8 cellular contexts compared by ENCODE assay signal in genomic region chr12:113462117-113462774, GRCh38. TPM values are rescaled to one million over a fixed set of nuclear protein-coding genes. Genes with fewer than 3 reads are reported as not detected.
DNase-seq lines count a peak whose midpoint lies in the region; ATAC-seq, FAIRE-seq and TF ChIP-seq lines count a peak whose summit lies in the region.

No MANE protein-coding gene starts in this region.

- H2AFZ ChIP-seq in H1 (ENCODE audit: low read length), result no peak overlapping the region

- no peaks in the 10 kb centered on the region for H3K79me2 ChIP-seq in H1 (ENCODE audit: control insufficient read depth in 1 of 2, insufficient read depth in 2 of 2, low read length in 2 of 2)

- H3K27me3 ChIP-seq in H1 (replicated peaks in 1 of 4; ENCODE audit: control insufficient read depth in 3 of 4, extremely low read depth in 1 of 4, insufficient read depth in 3 of 4, low read length in 3 of 4), result peaks cover 49 to 58% (median 52%) of the 10 kb centered on the region in 4 experiments

- H2BK5ac ChIP-seq in H1 (ENCODE audit: low read depth, low read length), result no peak overlapping the region

- peaks cover 5 to 12% of the 10 kb centered on the region in 2 experiments for H4K20me1 ChIP-seq in H1 (replicated peaks in 1 of 2; ENCODE audit: control insufficient read depth in 1 of 2, insufficient read depth in 2 of 2, low read length in 2 of 2)

- FAIRE-seq in H1 (lab: Jason Lieb, UNC), result peak; percentile 50

- peaks cover 5% of the 10 kb centered on the region; the same call in 1 of the 2 replicates for H3K23me2 ChIP-seq in H1 (ENCODE audit: low read depth, low read length)

- TF ChIP-seq POLR2A in H1 (IDR thresholded peaks at IDR 0.05; ENCODE audit: control extremely low read depth in 1 of 2, low read depth in 2 of 2, low read length in 2 of 2), result no peak

- peaks cover 22% of the 10 kb centered on the region for H3K4me1 Mint-ChIP-seq in HFFc6 (ENCODE audit: low read depth)

- WGBS in H1 (ENCODE audit: extremely low coverage in 1 of 2, insufficient coverage in 1 of 2, insufficient read length in 1 of 2, insufficient replicate concordance in 2 of 2, low coverage in 1 of 2, low lambda C conversion rate in 2 of 2, missing lambda C conversion rate in 1 of 2), 2 experiments, result 16% methylated on average over 25 of the region's 25 CpGs; no CpG with 5 or more reads in 1 of the 2 experiments

- ATAC-seq in GM18520 (IDR thresholded peaks at IDR 0.05; ENCODE audit: unreplicated experiment), result no peak

- CTCF ChIA-PET in H1 (lab: Charles Lee; ENCODE audit: partially characterized antibody), result interaction anchor here (0.6 to 8.0 kb wide), 76 partner anchors 9 to 903 kb away, joined by 3 to 82 read pairs (median 4); partner anchors contain the start of gene LHX5

- H3K9me3 Mint-ChIP-seq in HFFc6, result no peaks in the 10 kb centered on the region

- no peak overlapping the region for H4K91ac ChIP-seq in H1 (replicated peaks; ENCODE audit: insufficient read length, low read length)

- peak overlapping the region; percentile 84 for H3K4me3 Mint-ChIP-seq in HFFc6

- H2BK20ac ChIP-seq in H1 (ENCODE audit: low read length), result no peak overlapping the region

- H3K23ac ChIP-seq in H1 (ENCODE audit: insufficient read length), result no peak overlapping the region

- H3K27ac ChIP-seq in C4-2B, result no peak overlapping the region
- H3K27ac ChIP-seq in H1 (ENCODE audit: low read depth, low read length), result no peak overlapping the region

- H3K36me3 ChIP-seq in H1 (ENCODE audit: control insufficient read depth in 2 of 4, insufficient read depth in 4 of 4, low read length in 3 of 4), result peaks cover 3 to 42% (median 7%) of the 10 kb centered on the region in 4 experiments; a peak in 5 of 8 replicates

- H3K36me3 Mint-ChIP-seq in HFFc6 (ENCODE audit: low read depth), result peaks cover 6% of the 10 kb centered on the region

- no peaks in the 10 kb centered on the region for H3K79me1 ChIP-seq in H1 (ENCODE audit: low read depth, low read length)

- TF ChIP-seq CTCF in C4-2B (conservative IDR thresholded peaks at IDR 0.05) (peak; percentile 83), HFFc6 (IDR thresholded peaks at IDR 0.05) (peak; percentile 88), H1 (IDR thresholded peaks at IDR 0.05; ENCODE audit: control extremely low read depth in 1 of 3, insufficient read depth in 1 of 3, low read depth in 1 of 3, low read length in 3 of 3) (peak in 2 of 3 experiments; percentile 84 to 94; a peak in 3 of 4 replicates)

- no peak overlapping the region for H2BK120ac ChIP-seq in H1 (replicated peaks; ENCODE audit: low read depth, low read length)

- no peak overlapping the region for H3K9ac ChIP-seq in H1 (replicated peaks in 1 of 4; ENCODE audit: extremely low read depth in 1 of 4, low read depth in 3 of 4, low read length in 3 of 4)

- H4K5ac ChIP-seq in H1 (ENCODE audit: insufficient read length, low read depth, low read length), result no peak overlapping the region

- peaks cover 63% of the 10 kb centered on the region for H3K27me3 Mint-ChIP-seq in HFFc6 (ENCODE audit: insufficient read depth)

- peak; percentile 71 to 77 for TF ChIP-seq RAD21 in H1 (IDR thresholded peaks at IDR 0.05 in 1 of 2, conservative IDR thresholded peaks at IDR 0.05 in 1 of 2; ENCODE audit: low read depth in 2 of 2, low read length in 2 of 2)

- H3K14ac ChIP-seq in H1 (ENCODE audit: insufficient read length), result no peak overlapping the region

- H3K27ac Mint-ChIP-seq in HFFc6, result no peak overlapping the region

- TF ChIP-seq EP300 in H1 (IDR thresholded peaks at IDR 0.05; ENCODE audit: borderline replicate concordance in 1 of 2, low read depth in 2 of 2, low read length in 2 of 2), result no peak

- H3K4me3 ChIP-seq in H1 (ENCODE audit: extremely low read depth in 1 of 4, insufficient read depth in 2 of 4, low read depth in 3 of 4, low read length in 4 of 4), result peak overlapping the region in 1 of 4 experiments; percentile 47; a peak in 3 of 8 replicates

- H3K4ac ChIP-seq in H1 (replicated peaks; ENCODE audit: insufficient read length, low read depth, low read length), result no peak overlapping the region

- no peak overlapping the region for H2BK12ac ChIP-seq in H1 (ENCODE audit: low read depth, low read length)

- H4K8ac ChIP-seq in H1 (ENCODE audit: extremely low read depth, insufficient read depth, low read length), result peak overlapping the region; percentile 40; the same call in 1 of the 2 replicates

- H2BK15ac ChIP-seq in H1 (ENCODE audit: low read length), result no peak overlapping the region

- POLR2A ChIA-PET in H1 (lab: Charles Lee; ENCODE audit: partially characterized antibody), result interaction anchor here (0.7 to 1.3 kb wide), 4 partner anchors 15 to 291 kb away, joined by 3 to 5 read pairs (median 4); no protein-coding TSS in a partner anchor

- H3K18ac ChIP-seq in H1 (ENCODE audit: extremely low read depth, low read length), result no peak overlapping the region

- H2AK5ac ChIP-seq in H1 (ENCODE audit: low read depth, low read length), result no peak overlapping the region

- H3K9me3 ChIP-seq in H1 (ENCODE audit: insufficient read depth in 2 of 2, low read depth in 1 of 2, low read length in 1 of 2), result no peaks in the 10 kb centered on the region

- peak; percentile 65 for DNase-seq in HFFc6
- DNase-seq in NCI-H82 treated with DMSO at 0.1 percent for 48 hours (lab: John Stamatoyannopoulos, UW; ENCODE audit: unreplicated experiment), result peak; percentile 47
- peak; percentile 7 to 50 for DNase-seq in activated CD8-positive, alpha-beta memory T cell treated with anti-CD3 and anti-CD28 coated beads for 1 hour (ENCODE audit: extremely low read depth in 1 of 2, low read depth in 1 of 2)
- DNase-seq in H1 (ENCODE audit: low read depth in 1 of 2, low spot score in 2 of 2), result peak in 1 of 2 experiments; percentile 90
- peak; percentile 64 for DNase-seq in midbrain (lab: John Stamatoyannopoulos, UW)
- DNase-seq in stimulated activated CD8-positive, alpha-beta memory T cell treated with anti-CD3 and anti-CD28 coated beads, Interleukin-4, amount 100 ng/mL, for 1 hour (ENCODE audit: low read depth in 2 of 2, low spot score in 1 of 2), result peak; percentile 29

- peak overlapping the region; percentile 68 to 93 for H3K4me2 ChIP-seq in H1 (ENCODE audit: insufficient read depth in 1 of 2, low read depth in 2 of 2, low read length in 2 of 2)

- H3K56ac ChIP-seq in H1 (replicated peaks; ENCODE audit: insufficient read length, low read depth, low read length), result no peak overlapping the region

- H3K4me1 ChIP-seq in H1 (replicated peaks in 1 of 4; ENCODE audit: control insufficient read depth in 3 of 4, insufficient read depth in 4 of 4, low read length in 3 of 4), result peaks cover 4 to 32% (median 22%) of the 10 kb centered on the region in 4 experiments

TF ChIP-seq in H1, 55 proteins besides CTCF, POLR2A, EP300 and RAD21 (continues in another document):
- TF ChIP-seq, protein P1, sequence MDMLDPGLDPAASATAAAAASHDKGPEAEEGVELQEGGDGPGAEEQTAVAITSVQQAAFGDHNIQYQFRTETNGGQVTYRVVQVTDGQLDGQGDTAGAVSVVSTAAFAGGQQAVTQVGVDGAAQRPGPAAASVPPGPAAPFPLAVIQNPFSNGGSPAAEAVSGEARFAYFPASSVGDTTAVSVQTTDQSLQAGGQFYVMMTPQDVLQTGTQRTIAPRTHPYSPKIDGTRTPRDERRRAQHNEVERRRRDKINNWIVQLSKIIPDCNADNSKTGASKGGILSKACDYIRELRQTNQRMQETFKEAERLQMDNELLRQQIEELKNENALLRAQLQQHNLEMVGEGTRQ (IDR thresholded peaks at IDR 0.05; ENCODE audit: low read length), result no peak
- TF ChIP-seq RXRA (IDR thresholded peaks at IDR 0.05; ENCODE audit: insufficient read depth, low read depth, low read length), result no peak
- TF ChIP-seq SIX5 (IDR thresholded peaks at IDR 0.05; ENCODE audit: low read depth, low read length), result no peak
- TF ChIP-seq POU5F1 (IDR thresholded peaks at IDR 0.05; ENCODE audit: low read depth, low read length), result no peak
- no peak for TF ChIP-seq CBX5 (IDR thresholded peaks at IDR 0.05; ENCODE audit: low read depth, low read length)

RNA-seq across cellular contexts. Expression of gene LHX5, which starts 9.4 kb away (rescaled TPM):
- not detected for total RNA-seq in HFFc6 (2021; fragmentation: NEBNext Ultra II Directional; extraction: Animal tissue kit (Norgen Biotek cat#: 25700))
- total RNA-seq in H1 (2021; fragmentation: NEBNext Ultra II Directional; extraction: Animal tissue kit (Norgen Biotek cat#: 25700)), result 0.47 and 0.63 TPM in 2 replicates
- 1.1 and 4.6 TPM in 2 replicates for polyA plus RNA-seq in H1 (2011; rRNA removed)
- polyA plus RNA-seq in H1 (2011; cell fraction: cytosol; rRNA removed), result 3.4 TPM
- polyA plus RNA-seq in H1 (2011; cell fraction: nucleus; rRNA removed), result 4.2 TPM
- 0.68 to 1.3 TPM (median 1.1 TPM) in 4 replicates for polyA plus RNA-seq in H1 (2012, experiment 1 of 2)
- 0.93 TPM for polyA plus RNA-seq in H1 (2012, experiment 2 of 2)
- 0.08 TPM for polyA plus RNA-seq in H1 (2013, experiment 1 of 2)
- polyA plus RNA-seq in H1 (2013, experiment 2 of 2), result 0.04 TPM
- 0.32 and 2.3 TPM in 2 replicates for polyA minus RNA-seq in H1 (2011; rRNA and poly(A)+ RNA removed)
- 2.1 TPM for polyA minus RNA-seq in H1 (2011; cell fraction: cytosol; rRNA and poly(A)+ RNA removed)
- 1.6 TPM for polyA minus RNA-seq in H1 (2011; cell fraction: nucleus; rRNA and poly(A)+ RNA removed)

RNA-seq across cellular contexts. Expression of gene SDSL, which starts 40.1 kb away (rescaled TPM):
- total RNA-seq in HFFc6 (2021; fragmentation: NEBNext Ultra II Directional; extraction: Animal tissue kit (Norgen Biotek cat#: 25700)), result 10 to 100 TPM in 4 of 6 experiments, 1 to 10 TPM in 2; 8.5 to 11.6 (median 10.4) TPM
- 0.69 TPM in 1 of 2 replicates, not detected in the other for total RNA-seq in H1 (2021; fragmentation: NEBNext Ultra II Directional; extraction: Animal tissue kit (Norgen Biotek cat#: 25700))
- 1.3 and 1.7 TPM in 2 replicates for polyA plus RNA-seq in H1 (2011; rRNA removed)
- polyA plus RNA-seq in H1 (2011; cell fraction: cytosol; rRNA removed), result 1.5 TPM
- polyA plus RNA-seq in H1 (2011; cell fraction: nucleus; rRNA removed), result 1.5 TPM
- 0.42 to 0.74 TPM (median 0.53 TPM) in 3 of 4 replicates, not detected in the other for polyA plus RNA-seq in H1 (2012, experiment 1 of 2)
- 0.42 TPM for polyA plus RNA-seq in H1 (2012, experiment 2 of 2)
- 0.28 TPM for polyA plus RNA-seq in H1 (2013, experiment 1 of 2)
- 0.15 TPM for polyA plus RNA-seq in H1 (2013, experiment 2 of 2)
- polyA minus RNA-seq in H1 (2011; rRNA and poly(A)+ RNA removed), result 0.27 TPM in 1 of 2 replicates, not detected in the other
- polyA minus RNA-seq in H1 (2011; cell fraction: cytosol; rRNA and poly(A)+ RNA removed), result not detected
- not detected for polyA minus RNA-seq in H1 (2011; cell fraction: nucleus; rRNA and poly(A)+ RNA removed)

RNA-seq across cellular contexts. Expression of gene SDS, which starts 58.6 kb away (rescaled TPM):
- total RNA-seq in HFFc6 (2021; fragmentation: NEBNext Ultra II Directional; extraction: Animal tissue kit (Norgen Biotek cat#: 25700)), result not detected
- not detected in 2 replicates for total RNA-seq in H1 (2021; fragmentation: NEBNext Ultra II Directional; extraction: Animal tissue kit (Norgen Biotek cat#: 25700))
- 0.21 and 0.38 TPM in 2 replicates for polyA plus RNA-seq in H1 (2011; rRNA removed)
- 0.45 TPM for polyA plus RNA-seq in H1 (2011; cell fraction: cytosol; rRNA removed)
- polyA plus RNA-seq in H1 (2011; cell fraction: nucleus; rRNA removed), result 0.31 TPM
- polyA plus RNA-seq in H1 (2012, experiment 1 of 2), result 0.13 to 0.24 TPM in 2 of 4 replicates, not detected in the others
- polyA plus RNA-seq in H1 (2012, experiment 2 of 2), result not detected
- polyA plus RNA-seq in H1 (2013, experiment 1 of 2), result not detected
- polyA plus RNA-seq in H1 (2013, experiment 2 of 2), result 0.06 TPM
- not detected in 2 replicates for polyA minus RNA-seq in H1 (2011; rRNA and poly(A)+ RNA removed)
- polyA minus RNA-seq in H1 (2011; cell fraction: cytosol; rRNA and poly(A)+ RNA removed), result not detected
- polyA minus RNA-seq in H1 (2011; cell fraction: nucleus; rRNA and poly(A)+ RNA removed), result not detected
